8 cellular contexts compared by ENCODE assay signal in genomic region chr19:15331419-15332310, GRCh38. TPM values are rescaled to one million over a fixed set of nuclear protein-coding genes. Genes with fewer than 3 reads are reported as not detected.
DNase-seq lines count a peak whose midpoint lies in the region; FAIRE-seq and TF ChIP-seq lines count a peak whose summit lies in the region.

No MANE protein-coding gene starts in this region.

- H3K27ac Mint-ChIP-seq in T-helper 2 cell treated with Interferon-gamma antibody and Interleukin-4, amounts not matched to agents 5 μg/mL and 100 μg/mL, for 36 hours, result peak overlapping the region; percentile 93
- peak overlapping the region; percentile 98 for H3K27ac Mint-ChIP-seq in astrocyte (ENCODE audit: unreplicated experiment)

- H4K20me1 ChIP-seq in astrocyte (ENCODE audit: insufficient read depth, low read length), result peaks cover 48% of the 10 kb centered on the region

- peak overlapping the region; percentile 99 for H3K9ac ChIP-seq in astrocyte (ENCODE audit: low read length)
- peak overlapping the region; percentile 87 for H3K9ac ChIP-seq in iPS-15b (ENCODE audit: low read depth, low read length)
- H3K9ac ChIP-seq in skeletal muscle tissue (ENCODE audit: low read depth in 1 of 3, low read length in 3 of 3), result peak overlapping the region; percentile 91 to 95 (median 94)

- H3K4me1 ChIP-seq in astrocyte (ENCODE audit: insufficient read depth, low read length) (peaks cover 29% of the 10 kb centered on the region), iPS-15b (ENCODE audit: control insufficient read depth, insufficient read depth, low read length) (peaks cover 3% of the 10 kb centered on the region), skeletal muscle tissue (ENCODE audit: control insufficient read depth in 3 of 3, insufficient read depth in 3 of 3, low read length in 3 of 3) (peaks cover 28 to 54% (median 44%) of the 10 kb centered on the region in 3 donors)

- peaks cover 38% of the 10 kb centered on the region for H3K4me1 Mint-ChIP-seq in T-helper 2 cell treated with Interferon-gamma antibody and Interleukin-4, amounts not matched to agents 5 μg/mL and 100 μg/mL, for 36 hours (ENCODE audit: low read depth)
- H3K4me1 Mint-ChIP-seq in astrocyte (ENCODE audit: low read depth, unreplicated experiment), result peaks cover 34% of the 10 kb centered on the region

- H3K4me3 ChIP-seq in AG10803 (ENCODE audit: low read length) (peak overlapping the region; percentile 90), astrocyte (ENCODE audit: insufficient read depth, low read depth, low read length) (peak overlapping the region; percentile 84), iPS-15b (ENCODE audit: low read depth, low read length) (peak overlapping the region; percentile 92), skeletal muscle tissue (ENCODE audit: low read length in 3 of 3) (peak overlapping the region; percentile 77 to 95 (median 91))

- no peak for TF ChIP-seq CTCF in AG10803 (conservative IDR thresholded peaks at IDR 0.05; ENCODE audit: low read length)
- no peak for TF ChIP-seq CTCF in astrocyte (IDR thresholded peaks at IDR 0.05; ENCODE audit: insufficient read depth, low read depth, low read length)

- DNase-seq in AG10803 (ENCODE audit: low read depth) (peak; percentile 39), GM19240 (ENCODE audit: insufficient read length, low spot score) (peak; percentile 60), HTR-8/SVneo (ENCODE audit: insufficient read length, low spot score) (peak; percentile 45), astrocyte (ENCODE audit: low read depth) (no peak), cerebellar nuclear complex (lab: John Stamatoyannopoulos, UW) (no peak)
- DNase-seq in T-helper 2 cell treated with Interferon-gamma antibody and Interleukin-4, amounts not matched to agents 5 μg/mL and 100 μg/mL, for 36 hours (ENCODE audit: low spot score), result peak; percentile 69

- peaks cover 27% of the 10 kb centered on the region for H3K36me3 Mint-ChIP-seq in T-helper 2 cell treated with Interferon-gamma antibody and Interleukin-4, amounts not matched to agents 5 μg/mL and 100 μg/mL, for 36 hours (ENCODE audit: low read depth)
- H3K36me3 Mint-ChIP-seq in astrocyte (ENCODE audit: low read depth, unreplicated experiment), result peaks cover 6% of the 10 kb centered on the region

- H3K9me3 ChIP-seq in astrocyte (ENCODE audit: insufficient read depth, low read depth, low read length), result no peaks in the 10 kb centered on the region
- H3K9me3 ChIP-seq in iPS-15b (ENCODE audit: control insufficient read depth, insufficient read depth, low read length), result no peaks in the 10 kb centered on the region
- H3K9me3 ChIP-seq in skeletal muscle tissue (ENCODE audit: control insufficient read depth in 3 of 3, low read length in 3 of 3), result no peaks in the 10 kb centered on the region

- peaks cover 74% of the 10 kb centered on the region for H3K79me2 ChIP-seq in astrocyte (ENCODE audit: insufficient read depth, low read length)

- H3K9me3 Mint-ChIP-seq in T-helper 2 cell treated with Interferon-gamma antibody and Interleukin-4, amounts not matched to agents 5 μg/mL and 100 μg/mL, for 36 hours, result no peaks in the 10 kb centered on the region
- no peaks in the 10 kb centered on the region for H3K9me3 Mint-ChIP-seq in astrocyte (ENCODE audit: unreplicated experiment)

- H2AFZ ChIP-seq in astrocyte (ENCODE audit: low read depth, low read length), result no peak overlapping the region

- no peaks in the 10 kb centered on the region for H3K27me3 Mint-ChIP-seq in T-helper 2 cell treated with Interferon-gamma antibody and Interleukin-4, amounts not matched to agents 5 μg/mL and 100 μg/mL, for 36 hours (ENCODE audit: low read depth)
- no peaks in the 10 kb centered on the region for H3K27me3 Mint-ChIP-seq in astrocyte (ENCODE audit: low read depth, unreplicated experiment)

- FAIRE-seq in HTR-8/SVneo (lab: Jason Lieb, UNC) (no peak), astrocyte (lab: Jason Lieb, UNC) (no peak)

- H3K27me3 ChIP-seq in astrocyte (ENCODE audit: insufficient read depth, low read length), result no peaks in the 10 kb centered on the region
- no peaks in the 10 kb centered on the region for H3K27me3 ChIP-seq in iPS-15b (ENCODE audit: control insufficient read depth, insufficient read depth, low read length)
- no peaks in the 10 kb centered on the region for H3K27me3 ChIP-seq in skeletal muscle tissue (ENCODE audit: control insufficient read depth in 3 of 3, insufficient read depth in 3 of 3, low read length in 3 of 3)

- H3K36me3 ChIP-seq in astrocyte (ENCODE audit: insufficient read depth, low read length), result no peaks in the 10 kb centered on the region
- H3K36me3 ChIP-seq in iPS-15b (ENCODE audit: control insufficient read depth, insufficient read depth, low read length), result no peaks in the 10 kb centered on the region
- H3K36me3 ChIP-seq in skeletal muscle tissue (ENCODE audit: control insufficient read depth in 3 of 3, insufficient read depth in 3 of 3, low read length in 3 of 3), result no peaks in the 10 kb centered on the region

- peak overlapping the region; percentile 97 for H3K27ac ChIP-seq in astrocyte (ENCODE audit: low read depth, low read length)
- H3K27ac ChIP-seq in skeletal muscle tissue (ENCODE audit: low read depth, low read length), result peak overlapping the region; percentile 86

- H3K4me2 ChIP-seq in astrocyte (ENCODE audit: low read length), result peak overlapping the region; percentile 91

- peak overlapping the region; percentile 97 for H3K4me3 Mint-ChIP-seq in T-helper 2 cell treated with Interferon-gamma antibody and Interleukin-4, amounts not matched to agents 5 μg/mL and 100 μg/mL, for 36 hours
- H3K4me3 Mint-ChIP-seq in astrocyte (ENCODE audit: unreplicated experiment), result peak overlapping the region; percentile 100

RNA-seq across cellular contexts. Expression of gene BRD4, which starts 0.7 kb away (rescaled TPM):
- total RNA-seq in astrocyte (116 and 128 TPM in 2 replicates), skeletal muscle tissue (9.4 TPM)

RNA-seq across cellular contexts. Expression of gene AKAP8, which starts 47.9 kb away (rescaled TPM):
- total RNA-seq in astrocyte, result 35.6 and 40.1 TPM in 2 replicates
- total RNA-seq in skeletal muscle tissue, result 13.6 TPM

Comparison
In these comparisons a context has a peak if more than half of its experiments do, and no peak if none do; other contexts are left out.
1. DNase-seq: peak in AG10803 (single experiment), GM19240 (single experiment), HTR-8/SVneo (single experiment) and T-helper 2 cell treated with Interferon-gamma antibody and Interleukin-4, amounts not matched to agents 5 μg/mL and 100 μg/mL, for 36 hours (single experiment); none in astrocyte (single experiment) and cerebellar nuclear complex (0 of 2).
2. RNA of gene BRD4, which starts 0.7 kb away (total RNA-seq): 116 to 128 TPM in astrocyte; 9.4 TPM in skeletal muscle tissue (single experiment); every median in the first group is over 10 times any median in the second.
3. Peak in every context shown above with its lines, with median percentiles within 50 percentile points of each other: H3K4me3 ChIP-seq and H3K9ac ChIP-seq.